Comparison of ENCODE assay signal across 12 cellular contexts in the genomic region with DNA sequence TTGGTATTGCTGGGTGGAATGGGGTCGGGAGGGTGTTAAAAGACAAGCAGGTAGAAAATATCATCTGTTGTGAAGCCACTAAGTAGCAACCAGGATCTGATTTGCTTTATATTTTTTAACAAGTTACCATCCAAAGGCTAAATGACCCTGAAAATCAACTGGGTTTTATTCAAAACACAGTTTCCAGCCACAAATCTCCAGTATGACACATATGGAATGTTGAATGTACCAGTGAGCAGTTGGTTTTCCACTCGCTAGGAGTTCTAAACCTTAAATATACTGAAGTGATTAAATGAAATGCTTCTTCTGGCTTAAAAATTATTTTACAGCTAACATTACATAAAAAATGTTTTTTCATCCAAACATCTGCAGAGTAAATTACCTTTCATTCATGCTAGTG.
"Had no signal": no experiment of that assay in that cellular context is flagged by ENCODE, and none has a peak within 500 bp of the region (broad histone marks: within the 10 kb centered on the region; RNA-seq: fewer than 3 reads in every experiment).

No MANE protein-coding gene starts in this region.

- H3K4me1 Mint-ChIP-seq: brain, nephron progenitor cell had no signal

- H3K27me3 Mint-ChIP-seq: brain had no signal

- H3K4me1 ChIP-seq: thyroid gland, uterus had no signal

- H3K27me3 ChIP-seq: dorsolateral prefrontal cortex, ovary, thyroid gland, uterus had no signal

- H3K4me3 ChIP-seq: dorsolateral prefrontal cortex, ovary, skin epidermis, thyroid gland, uterus had no signal

- H3K36me3 Mint-ChIP-seq: brain had no signal

- DNase-seq: activated CD4-positive, alpha-beta T cell treated with anti-CD3 and anti-CD28 coated beads for 48 hours; activated naive CD4-positive, alpha-beta T cell treated with Interleukin-2 at 50 U/mL for 16 hours; dorsolateral prefrontal cortex; left colon; nephron progenitor cell; ovary; T-helper 1 cell; thyroid gland; uterus had no signal

- H3K36me3 ChIP-seq: ovary, thyroid gland, uterus had no signal

- H3K9me3 ChIP-seq: ovary, thyroid gland, uterus had no signal

- H3K4me3 Mint-ChIP-seq: brain, nephron progenitor cell had no signal

- H3K27ac Mint-ChIP-seq: brain, nephron progenitor cell had no signal

- ATAC-seq: esophagus mucosa, left colon had no signal

- H3K9me3 Mint-ChIP-seq: brain, nephron progenitor cell had no signal

- H3K27ac ChIP-seq: ovary, skin epidermis, thyroid gland, uterus had no signal
